ENCODE assay signal across 19 cellular contexts in the genomic region with DNA sequence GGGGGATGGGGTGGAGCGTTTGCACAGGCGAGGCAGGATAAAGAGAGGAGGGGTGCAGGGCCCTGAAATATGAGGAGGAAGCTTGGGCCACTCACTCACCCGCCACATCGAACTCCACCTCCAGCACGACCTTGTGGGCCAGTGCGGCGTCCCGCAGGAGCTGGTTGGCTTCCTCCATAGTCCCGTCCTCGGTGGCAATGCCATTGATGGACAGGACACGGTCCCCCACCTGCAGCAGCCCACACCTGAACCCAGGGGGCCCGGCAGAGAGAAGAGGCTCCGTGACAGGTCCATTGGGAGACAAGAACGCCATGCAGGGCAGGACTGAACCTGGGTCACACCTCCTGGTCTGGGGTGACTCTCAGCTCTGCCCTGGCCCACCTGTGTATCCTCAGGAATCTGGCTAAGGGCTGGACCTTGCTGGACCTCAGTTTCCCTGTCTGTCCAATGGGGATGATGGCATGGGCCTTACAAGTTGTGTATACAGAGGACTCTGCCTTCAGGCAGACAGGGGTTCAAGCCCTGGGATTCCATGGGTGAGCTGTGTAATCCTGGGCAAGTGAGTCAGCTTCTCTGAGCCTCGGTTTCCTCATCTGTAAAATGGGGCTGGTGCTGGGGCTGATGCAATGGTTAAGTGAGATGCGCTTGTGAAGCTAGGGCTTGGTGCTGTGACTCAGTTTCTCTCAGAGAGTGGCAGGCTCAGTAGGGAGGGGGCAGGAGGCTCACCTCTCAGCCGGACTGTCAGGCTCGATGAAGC. TPM values are rescaled to one million over a fixed set of nuclear protein-coding genes. Genes with fewer than 3 reads are reported as not detected.
"Had no signal": no experiment of that assay in that cellular context is flagged by ENCODE, and none has a peak within 500 bp of the region (broad histone marks: within the 10 kb centered on the region; RNA-seq: fewer than 3 reads in every experiment).

No MANE protein-coding gene starts in this region.

- H3K4me1 Mint-ChIP-seq: activated naive CD8-positive, alpha-beta T cell treated with anti-CD3 and anti-CD28 coated beads, Interleukin-2, amount 50 U/mL, for 24 hours had no signal

- H3K27ac Mint-ChIP-seq: activated naive CD8-positive, alpha-beta T cell treated with anti-CD3 and anti-CD28 coated beads, Interleukin-2, amount 50 U/mL, for 24 hours; activated T-cell treated with anti-CD3 and anti-CD28 coated beads, Interleukin-2, amount 50 U/mL, for 72 hours; effector memory CD8-positive, alpha-beta T cell; nephron progenitor cell had no signal

- H3K27ac ChIP-seq: stomach, thoracic aorta had no signal

- H3K36me3 ChIP-seq: stomach, thoracic aorta had no signal

- ATAC-seq: activated CD4-positive, CD25-positive, alpha-beta regulatory T cell treated with anti-CD3 and anti-CD28 coated beads, Interleukin-2, amount 50 U/mL, for 24 hours; activated naive CD8-positive, alpha-beta T cell treated with anti-CD3 and anti-CD28 coated beads, Interleukin-2, amount 50 U/mL, for 24 hours; activated T-cell treated with anti-CD3 and anti-CD28 coated beads, Interleukin-2, amount 50 U/mL, for 72 hours; effector memory CD8-positive, alpha-beta T cell had no signal

- H3K9me3 Mint-ChIP-seq: activated naive CD8-positive, alpha-beta T cell treated with anti-CD3 and anti-CD28 coated beads, Interleukin-2, amount 50 U/mL, for 24 hours; activated T-cell treated with anti-CD3 and anti-CD28 coated beads, Interleukin-2, amount 50 U/mL, for 72 hours; effector memory CD8-positive, alpha-beta T cell; nephron progenitor cell had no signal

- H3K4me3 Mint-ChIP-seq: activated naive CD8-positive, alpha-beta T cell treated with anti-CD3 and anti-CD28 coated beads, Interleukin-2, amount 50 U/mL, for 24 hours; activated T-cell treated with anti-CD3 and anti-CD28 coated beads, Interleukin-2, amount 50 U/mL, for 72 hours; effector memory CD8-positive, alpha-beta T cell; nephron progenitor cell had no signal

- H3K9me3 ChIP-seq: stomach, thoracic aorta had no signal

- H3K4me3 ChIP-seq: stomach, thoracic aorta had no signal

- H3K27me3 ChIP-seq: stomach had no signal

- DNase-seq: activated CD4-positive, alpha-beta T cell treated with anti-CD3 and anti-CD28 coated beads, Interleukin-2, amount 50 U/mL, for 4 hours; activated naive CD4-positive, alpha-beta T cell; activated naive CD8-positive, alpha-beta T cell treated with anti-CD3 and anti-CD28 coated beads, Interleukin-2, amount 50 U/mL, for 24 hours; activated T-cell treated with anti-CD3 and anti-CD28 coated beads, Interleukin-2, amount 50 U/mL, for 72 hours; cerebellar nuclear complex; dermis blood vessel endothelial cell; effector memory CD8-positive, alpha-beta T cell; mesendoderm; nephron progenitor cell; stimulated activated CD4-positive, alpha-beta T cell treated with anti-CD3 and anti-CD28 coated beads, Interleukin-12 subunit alpha, Interleukin-12 subunit beta, amount 100 ng/mL, for 4 hours; stimulated activated CD4-positive, alpha-beta T cell treated with anti-CD3 and anti-CD28 coated beads, Interleukin-2, amount 100 ng/mL, for 24 hours; stomach; SW 1271 had no signal

RNA-seq across cellular contexts. Expression of a gene that starts 26.4 kb away (rescaled TPM):
- total RNA-seq: epithelial cell of proximal tubule; kidney epithelial cell; pulmonary artery endothelial cell; T-helper 2 cell treated with Interferon-gamma antibody and Interleukin-4, amounts not matched to agents 100 ng/mL and 5 ng/mL, for 36 hours had no signal
